ENCODE assay signal across 9 cellular contexts in the genomic region with DNA sequence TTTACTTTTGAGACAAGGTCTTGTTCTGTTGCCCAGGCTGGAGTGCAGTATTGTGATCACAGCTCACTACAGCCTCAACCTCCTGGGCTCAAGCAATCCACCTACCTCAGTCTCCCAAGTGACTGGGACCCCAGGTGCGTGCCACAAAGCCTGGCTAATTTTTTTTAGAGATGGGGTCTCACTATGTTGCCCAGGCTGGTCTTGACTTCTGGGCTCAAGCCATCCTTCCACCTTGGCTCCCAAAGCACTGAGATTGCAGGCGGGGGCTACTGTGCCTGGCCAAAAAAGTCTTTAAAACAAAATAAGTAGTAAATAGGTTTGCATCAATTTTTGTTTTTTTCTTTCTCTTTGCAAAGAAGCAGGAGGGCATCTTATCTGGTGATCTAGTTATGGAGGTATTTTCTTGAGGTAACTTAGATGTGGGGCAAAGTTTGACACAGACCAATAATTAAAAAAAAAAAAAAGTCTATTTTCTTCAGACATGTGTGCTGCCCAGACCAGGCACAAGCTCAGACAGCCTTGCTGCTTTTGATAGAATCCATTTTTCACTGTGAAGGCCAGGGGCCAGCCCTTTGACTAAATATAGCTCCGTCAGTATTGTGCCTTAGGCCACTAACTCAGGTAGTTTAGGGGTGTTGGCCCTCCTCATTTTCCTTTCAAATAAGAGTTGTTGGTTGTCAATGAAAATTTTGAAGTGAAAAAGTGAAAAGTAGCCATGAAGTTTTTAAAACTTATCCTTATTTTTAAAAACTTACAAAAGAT. TPM values are rescaled to one million over a fixed set of nuclear protein-coding genes. Genes with fewer than 3 reads are reported as not detected.
DNase-seq lines count a peak whose midpoint lies in the region; ATAC-seq and TF ChIP-seq lines count a peak whose summit lies in the region.
"Had no signal": no experiment of that assay in that cellular context is flagged by ENCODE, and none has a peak within 500 bp of the region (broad histone marks: within the 10 kb centered on the region; RNA-seq: fewer than 3 reads in every experiment).

No MANE protein-coding gene starts in this region.

- peaks cover 67% of the 10 kb centered on the region for H3K4me1 Mint-ChIP-seq in nephron progenitor cell

- H3K27ac Mint-ChIP-seq in nephron progenitor cell: no peak overlapping the region

- CTCF ChIA-PET in BJ (lab: Yijun Ruan, JAX) (interaction anchor here (0.6 kb wide), 1 partner anchor 340 kb away, joined by 3 read pairs; no protein-coding TSS in a partner anchor), PC-9 (lab: Charles Lee) (interaction anchor here (0.6 to 1.2 kb wide), 4 partner anchors 19 to 778 kb away, joined by 3 to 11 read pairs (median 6); no protein-coding TSS in a partner anchor)

- H4K20me1 ChIP-seq in PC-9 (ENCODE audit: insufficient read depth): no peaks in the 10 kb centered on the region
- H4K20me1 ChIP-seq in osteoblast (ENCODE audit: insufficient read depth, low read length): peaks cover 35% of the 10 kb centered on the region

- DNase-seq in BJ (ENCODE audit: low read depth): no peak
- peak in 1 of 2 experiments; percentile 37 for DNase-seq in PC-9
- no peak for DNase-seq in effector memory CD4-positive, alpha-beta T cell
- no peak for DNase-seq in osteoblast (ENCODE audit: insufficient read length, low spot score, missing footprints)
- no peak for DNase-seq in nephron progenitor cell
- no peak for DNase-seq in stimulated activated CD4-positive, alpha-beta T cell treated with anti-CD3 and anti-CD28 coated beads, Interleukin-2, amount 100 ng/mL, for 48 hours
- no peak for DNase-seq in mucosa of gallbladder (ENCODE audit: low spot score)

- TSS peak; percentile 21 for BruUV-seq in PC-9 (replicated peaks; lab: Mats Ljungman, UMichigan)

- peaks cover 51% of the 10 kb centered on the region for H3K79me2 ChIP-seq in PC-9 (ENCODE audit: low read depth)
- H3K79me2 ChIP-seq in osteoblast (ENCODE audit: insufficient read depth, low read length): peaks cover 64% of the 10 kb centered on the region

- peak overlapping the region; percentile 94 for H3K27ac ChIP-seq in PC-9
- H3K27ac ChIP-seq in effector memory CD4-positive, alpha-beta T cell (ENCODE audit: insufficient read depth, low read length, poor library complexity, severe bottlenecking): peak overlapping the region; percentile 89
- H3K27ac ChIP-seq in osteoblast (ENCODE audit: low read depth, low read length): peak overlapping the region; percentile 94

- H3K36me3 Mint-ChIP-seq in nephron progenitor cell (ENCODE audit: low read depth): peaks cover 14% of the 10 kb centered on the region

- no peak overlapping the region for H2AFZ ChIP-seq in PC-9
- no peak overlapping the region for H2AFZ ChIP-seq in osteoblast (ENCODE audit: low read length)

- H3K27me3 Mint-ChIP-seq in nephron progenitor cell (ENCODE audit: low read depth, poor library complexity): peaks cover 2% of the 10 kb centered on the region

- H3K4me3 Mint-ChIP-seq in nephron progenitor cell: no peak overlapping the region

- H3F3A ChIP-seq in PC-9 (ENCODE audit: insufficient read depth, low read depth): peaks cover 53% of the 10 kb centered on the region

- peaks cover 84% of the 10 kb centered on the region for H3K4me1 ChIP-seq in PC-9 (replicated peaks; ENCODE audit: insufficient read depth)
- H3K4me1 ChIP-seq in effector memory CD4-positive, alpha-beta T cell (ENCODE audit: control insufficient read depth, insufficient read depth, low read length, poor library complexity, severe bottlenecking): peaks cover 66% of the 10 kb centered on the region
- H3K4me1 ChIP-seq in osteoblast (ENCODE audit: insufficient read depth, low read length): peaks cover 69% of the 10 kb centered on the region

- no peaks in the 10 kb centered on the region for H3K9me3 Mint-ChIP-seq in nephron progenitor cell

- H3K9me3 ChIP-seq in PC-9 (ENCODE audit: insufficient read depth, low read depth): no peaks in the 10 kb centered on the region
- H3K9me3 ChIP-seq in effector memory CD4-positive, alpha-beta T cell (ENCODE audit: control insufficient read depth, low read length): no peaks in the 10 kb centered on the region
- H3K9me3 ChIP-seq in osteoblast (ENCODE audit: low read depth, low read length): no peaks in the 10 kb centered on the region

- intact Hi-C loops in PC-9 (cut with micrococcal nuclease; ENCODE audit: unreplicated experiment): loop anchor here (2.0 to 10.0 kb wide), 3 partner anchors 16 to 148 kb away; a partner anchor contains a TSS

- H3K27me3 ChIP-seq in BJ (ENCODE audit: control insufficient read depth, insufficient read depth, low read length) (no peaks in the 10 kb centered on the region), PC-9 (ENCODE audit: insufficient read depth, low read depth) (no peaks in the 10 kb centered on the region), osteoblast (ENCODE audit: insufficient read depth, low read length) (no peaks in the 10 kb centered on the region)
- no peaks in the 10 kb centered on the region for H3K27me3 ChIP-seq in effector memory CD4-positive, alpha-beta T cell (replicated peaks; ENCODE audit: control insufficient read depth, insufficient read depth, low read length, poor library complexity, severe bottlenecking)

- ATAC-seq in GM18517 (IDR thresholded peaks at IDR 0.05; ENCODE audit: unreplicated experiment): no peak

- TF ChIP-seq CTCF in BJ (IDR thresholded peaks at IDR 0.05; ENCODE audit: insufficient read depth, low read depth, low read length) (no peak), PC-9 (conservative IDR thresholded peaks at IDR 0.05) (no peak), osteoblast (IDR thresholded peaks at IDR 0.05; ENCODE audit: extremely low read depth, low read depth, low read length) (no peak), nephron progenitor cell (IDR thresholded peaks at IDR 0.05) (no peak)

- POLR2A ChIA-PET in BJ (lab: Charles Lee) (no interaction called here), PC-9 (lab: Charles Lee; ENCODE audit: unreplicated experiment) (interaction anchor here (0.5 kb wide), 2 partner anchors 92 to 652 kb away, joined by 4 to 9 read pairs; a partner anchor contains a TSS)

- H3K9me2 ChIP-seq in PC-9 (ENCODE audit: insufficient read depth): no peaks in the 10 kb centered on the region

- H3K36me3 ChIP-seq in BJ (ENCODE audit: control insufficient read depth, insufficient read depth, low read length): no peaks in the 10 kb centered on the region; the same call in 1 of the 2 replicates
- 0 out of 2 replicates have a peak, but pooled peaks cover 4% of the 10 kb centered on the region for H3K36me3 ChIP-seq in PC-9 (ENCODE audit: low read depth)
- peaks cover 7% of the 10 kb centered on the region for H3K36me3 ChIP-seq in effector memory CD4-positive, alpha-beta T cell (ENCODE audit: control insufficient read depth, insufficient read depth, low read length)
- peaks cover 8% of the 10 kb centered on the region for H3K36me3 ChIP-seq in osteoblast (ENCODE audit: insufficient read depth, low read length)

- H3K4me2 ChIP-seq in PC-9 (peak overlapping the region; percentile 99), osteoblast (ENCODE audit: insufficient read depth, low read length) (peak overlapping the region; percentile 93)

- 0 out of 2 replicates have a peak overlapping the region, but pooled peaks have one; percentile 3 for H3K4me3 ChIP-seq in BJ (ENCODE audit: low read depth, low read length)
- peak overlapping the region; percentile 74; the same call in 1 of the 2 replicates for H3K4me3 ChIP-seq in PC-9
- peak overlapping the region; percentile 89 for H3K4me3 ChIP-seq in effector memory CD4-positive, alpha-beta T cell (ENCODE audit: insufficient read depth, low read depth, low read length, poor library complexity, severe bottlenecking)
- H3K4me3 ChIP-seq in osteoblast (ENCODE audit: insufficient read depth, low read length): peak overlapping the region; percentile 24

RNA-seq across cellular contexts. Expression of a gene that starts 2.5 kb away (rescaled TPM):
- 129 TPM in 2 replicates for polyA plus RNA-seq in BJ (2011; rRNA removed)
- 36.7 and 80.6 TPM in 2 replicates for polyA minus RNA-seq in BJ (2011; rRNA and poly(A)+ RNA removed)
- total RNA-seq in PC-9 (2021): 35.6 and 45.7 TPM in 2 replicates
- total RNA-seq in osteoblast: 91.2 and 99.9 TPM in 2 replicates
- total RNA-seq in mucosa of gallbladder: 125 TPM

RNA-seq across cellular contexts. Expression of a gene that starts 7.0 kb away (rescaled TPM):
- polyA plus RNA-seq in BJ (2011; rRNA removed): 36.6 and 71.8 TPM in 2 replicates
- polyA minus RNA-seq in BJ (2011; rRNA and poly(A)+ RNA removed): 16.0 and 20.5 TPM in 2 replicates
- total RNA-seq in PC-9 (2021) (75.3 and 88.8 TPM in 2 replicates), osteoblast (77.1 and 78.1 TPM in 2 replicates), mucosa of gallbladder (59.1 TPM)

RNA-seq across cellular contexts. Expression of a gene that starts 35.1 kb away (rescaled TPM):
- polyA plus RNA-seq in BJ (2011; rRNA removed): 7.7 and 14.3 TPM in 2 replicates
- 9.7 and 10.0 TPM in 2 replicates for polyA minus RNA-seq in BJ (2011; rRNA and poly(A)+ RNA removed)
- total RNA-seq in PC-9 (2021) (34.5 and 35.5 TPM in 2 replicates), osteoblast (44.5 and 45.6 TPM in 2 replicates), mucosa of gallbladder (38.4 TPM)

RNA-seq across cellular contexts. Expression of a gene that starts 35.2 kb away (rescaled TPM):
- polyA plus RNA-seq in BJ (2011; rRNA removed): not detected in 2 replicates
- polyA minus RNA-seq in BJ (2011; rRNA and poly(A)+ RNA removed): not detected in 2 replicates
- total RNA-seq in PC-9 (2021): not detected in 2 replicates
- total RNA-seq in osteoblast: not detected in 2 replicates
- total RNA-seq in mucosa of gallbladder: 0.63 TPM
- total RNA-seq: subcutaneous adipose tissue had no signal

Comparison
In these comparisons a context has a peak if more than half of its experiments do, and no peak if none do; other contexts are left out.
1. H3K4me3 ChIP-seq: peak in every context shown above with its lines; median percentile 89 in effector memory CD4-positive, alpha-beta T cell; 74 in PC-9; 24 in osteoblast; 3 in BJ.